In the genomic region with DNA sequence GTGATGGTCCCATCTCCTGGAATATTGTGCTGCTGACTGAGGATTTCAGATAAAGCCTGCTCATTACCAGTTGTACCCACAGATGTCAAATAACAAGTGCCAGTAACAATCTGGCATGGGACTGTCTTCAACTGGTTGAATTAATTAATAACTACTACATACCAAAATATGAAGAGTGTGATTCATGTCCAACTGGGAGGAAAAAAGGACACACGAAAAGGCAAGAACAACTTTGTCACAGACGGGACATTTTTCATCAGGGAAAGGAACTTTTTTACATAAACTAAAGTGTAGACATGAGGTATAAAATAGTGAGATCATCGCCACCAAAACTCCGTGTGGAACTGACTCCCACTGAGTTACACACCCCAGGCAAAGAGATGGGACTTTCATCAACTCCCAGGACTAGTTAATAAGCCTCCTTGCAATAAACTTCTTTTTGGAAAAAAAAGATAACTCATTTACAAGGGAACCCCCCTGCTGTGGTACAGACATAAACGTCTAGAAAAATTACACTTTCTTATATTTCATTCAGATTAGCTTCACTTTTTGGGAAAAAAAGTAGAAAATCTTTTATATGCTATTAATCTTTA, we compare ENCODE assay signal across 3 cellular contexts.
TF ChIP-seq lines count a peak whose summit lies in the region.

No MANE protein-coding gene starts in this region.

TF ChIP-seq in A549, 52 proteins besides CTCF, POLR2A, EP300 and RAD21:
- TF ChIP-seq, protein P1, sequence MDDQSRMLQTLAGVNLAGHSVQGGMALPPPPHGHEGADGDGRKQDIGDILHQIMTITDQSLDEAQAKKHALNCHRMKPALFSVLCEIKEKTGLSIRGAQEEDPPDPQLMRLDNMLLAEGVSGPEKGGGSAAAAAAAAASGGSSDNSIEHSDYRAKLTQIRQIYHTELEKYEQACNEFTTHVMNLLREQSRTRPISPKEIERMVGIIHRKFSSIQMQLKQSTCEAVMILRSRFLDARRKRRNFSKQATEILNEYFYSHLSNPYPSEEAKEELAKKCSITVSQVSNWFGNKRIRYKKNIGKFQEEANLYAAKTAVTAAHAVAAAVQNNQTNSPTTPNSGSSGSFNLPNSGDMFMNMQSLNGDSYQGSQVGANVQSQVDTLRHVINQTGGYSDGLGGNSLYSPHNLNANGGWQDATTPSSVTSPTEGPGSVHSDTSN (IDR thresholded peaks at IDR 0.05), result no peak
- TF ChIP-seq FOSB (CRISPR knock-in tag; IDR thresholded peaks at IDR 0.05), result no peak
- TF ChIP-seq MAZ (IDR thresholded peaks at IDR 0.05; ENCODE audit: borderline replicate concordance, low read depth, low read length), result no peak

TF ChIP-seq in GM23338, 12 proteins besides CTCF, POLR2A, EP300 and RAD21:
- TF ChIP-seq ZNF114 (CRISPR knock-in tag; IDR thresholded peaks at IDR 0.05) (no peak), POLR2AphosphoS5 (IDR thresholded peaks at IDR 0.05; ENCODE audit: low read depth) (no peak)

TF ChIP-seq in K562, 482 proteins besides CTCF, POLR2A, EP300 and RAD21:
- TF ChIP-seq MAFF (IDR thresholded peaks at IDR 0.05; ENCODE audit: low read length) (no peak), BCL6 (CRISPR knock-in tag; IDR thresholded peaks at IDR 0.05) (no peak), NFRKB (IDR thresholded peaks at IDR 0.05; ENCODE audit: low read depth) (peak; percentile 31; the same call in 1 of the 2 replicates), NRF1 (conservative IDR thresholded peaks at IDR 0.05 in 1 of 2, IDR thresholded peaks at IDR 0.05 in 1 of 2) (no peak)
- TF ChIP-seq, protein P2, sequence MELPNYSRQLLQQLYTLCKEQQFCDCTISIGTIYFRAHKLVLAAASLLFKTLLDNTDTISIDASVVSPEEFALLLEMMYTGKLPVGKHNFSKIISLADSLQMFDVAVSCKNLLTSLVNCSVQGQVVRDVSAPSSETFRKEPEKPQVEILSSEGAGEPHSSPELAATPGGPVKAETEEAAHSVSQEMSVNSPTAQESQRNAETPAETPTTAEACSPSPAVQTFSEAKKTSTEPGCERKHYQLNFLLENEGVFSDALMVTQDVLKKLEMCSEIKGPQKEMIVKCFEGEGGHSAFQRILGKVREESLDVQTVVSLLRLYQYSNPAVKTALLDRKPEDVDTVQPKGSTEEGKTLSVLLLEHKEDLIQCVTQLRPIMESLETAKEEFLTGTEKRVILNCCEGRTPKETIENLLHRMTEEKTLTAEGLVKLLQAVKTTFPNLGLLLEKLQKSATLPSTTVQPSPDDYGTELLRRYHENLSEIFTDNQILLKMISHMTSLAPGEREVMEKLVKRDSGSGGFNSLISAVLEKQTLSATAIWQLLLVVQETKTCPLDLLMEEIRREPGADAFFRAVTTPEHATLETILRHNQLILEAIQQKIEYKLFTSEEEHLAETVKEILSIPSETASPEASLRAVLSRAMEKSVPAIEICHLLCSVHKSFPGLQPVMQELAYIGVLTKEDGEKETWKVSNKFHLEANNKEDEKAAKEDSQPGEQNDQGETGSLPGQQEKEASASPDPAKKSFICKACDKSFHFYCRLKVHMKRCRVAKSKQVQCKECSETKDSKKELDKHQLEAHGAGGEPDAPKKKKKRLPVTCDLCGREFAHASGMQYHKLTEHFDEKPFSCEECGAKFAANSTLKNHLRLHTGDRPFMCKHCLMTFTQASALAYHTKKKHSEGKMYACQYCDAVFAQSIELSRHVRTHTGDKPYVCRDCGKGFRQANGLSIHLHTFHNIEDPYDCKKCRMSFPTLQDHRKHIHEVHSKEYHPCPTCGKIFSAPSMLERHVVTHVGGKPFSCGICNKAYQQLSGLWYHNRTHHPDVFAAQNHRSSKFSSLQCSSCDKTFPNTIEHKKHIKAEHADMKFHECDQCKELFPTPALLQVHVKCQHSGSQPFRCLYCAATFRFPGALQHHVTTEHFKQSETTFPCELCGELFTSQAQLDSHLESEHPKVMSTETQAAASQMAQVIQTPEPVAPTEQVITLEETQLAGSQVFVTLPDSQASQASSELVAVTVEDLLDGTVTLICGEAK (IDR thresholded peaks at IDR 0.05), result 0 out of 2 replicates have a peak, but pooled peaks have one; percentile 26
- TF ChIP-seq, protein P2 (CRISPR knock-in tag; IDR thresholded peaks at IDR 0.05), result no peak
- TF ChIP-seq, protein P3, sequence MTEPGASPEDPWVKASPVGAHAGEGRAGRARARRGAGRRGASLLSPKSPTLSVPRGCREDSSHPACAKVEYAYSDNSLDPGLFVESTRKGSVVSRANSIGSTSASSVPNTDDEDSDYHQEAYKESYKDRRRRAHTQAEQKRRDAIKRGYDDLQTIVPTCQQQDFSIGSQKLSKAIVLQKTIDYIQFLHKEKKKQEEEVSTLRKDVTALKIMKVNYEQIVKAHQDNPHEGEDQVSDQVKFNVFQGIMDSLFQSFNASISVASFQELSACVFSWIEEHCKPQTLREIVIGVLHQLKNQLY (CRISPR knock-in tag; conservative IDR thresholded peaks at IDR 0.05), result no peak
TF ChIP-seq in K562: peak in this region for 2.
